1 cellular context compared by ENCODE assay signal in the genomic region with DNA sequence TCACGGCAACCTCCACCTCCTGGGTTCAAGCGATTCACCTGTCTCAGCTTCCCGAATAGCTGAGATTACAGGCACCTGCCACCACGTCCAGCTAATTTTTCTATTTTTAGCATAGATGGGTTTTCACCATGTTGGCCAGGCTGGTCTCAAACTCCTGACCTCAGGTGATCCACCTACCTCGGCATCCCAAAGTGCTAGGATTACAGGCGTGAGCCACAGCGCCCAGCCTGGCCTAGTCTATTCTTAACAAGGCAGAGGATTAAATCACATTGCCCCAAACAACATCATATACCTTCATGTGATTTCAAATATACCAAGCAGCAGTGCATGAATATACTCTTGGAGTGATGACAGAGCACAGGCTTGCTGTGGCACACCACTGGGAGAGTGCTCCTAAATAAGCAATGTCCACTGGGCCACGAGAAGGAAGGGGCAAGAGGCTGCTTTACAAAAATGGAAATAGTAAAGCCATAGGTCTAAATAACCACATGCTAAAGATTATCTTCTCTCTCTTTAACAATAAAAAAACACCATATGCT.
TF ChIP-seq lines count a peak whose summit lies in the region.

No MANE protein-coding gene starts in this region.

TF ChIP-seq in HepG2, 621 proteins besides CTCF, POLR2A, EP300 and RAD21 (continued from another document):
- TF ChIP-seq, protein P1, sequence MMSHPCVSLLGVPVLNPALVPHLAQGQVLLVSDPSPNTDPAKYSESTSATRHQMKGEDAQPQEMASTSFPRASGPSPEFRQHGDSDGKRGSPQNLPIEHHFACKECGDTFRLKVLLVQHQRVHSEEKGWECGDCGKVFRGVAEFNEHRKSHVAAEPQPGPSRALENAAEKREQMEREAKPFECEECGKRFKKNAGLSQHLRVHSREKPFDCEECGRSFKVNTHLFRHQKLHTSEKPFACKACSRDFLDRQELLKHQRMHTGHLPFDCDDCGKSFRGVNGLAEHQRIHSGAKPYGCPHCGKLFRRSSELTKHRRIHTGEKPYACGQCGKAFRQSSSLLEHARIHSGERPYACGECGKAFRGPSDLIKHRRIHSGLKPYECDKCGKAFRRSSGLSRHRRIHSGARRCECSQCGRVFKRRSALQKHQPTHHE (CRISPR knock-in tag; IDR thresholded peaks at IDR 0.05; ENCODE audit: borderline replicate concordance), result no peak
- TF ChIP-seq PRMT3 (CRISPR knock-in tag; IDR thresholded peaks at IDR 0.05; ENCODE audit: borderline replicate concordance, low read depth) (no peak), ZNF841 (CRISPR knock-in tag; IDR thresholded peaks at IDR 0.05; ENCODE audit: borderline replicate concordance) (no peak)
TF ChIP-seq in HepG2: peak in this region for 0.
